22 cellular contexts compared by ENCODE assay signal in genomic region chr9:38006163-38006562, GRCh38.
DNase-seq lines count a peak whose midpoint lies in the region; ATAC-seq, FAIRE-seq and TF ChIP-seq lines count a peak whose summit lies in the region.
"Had no signal": no experiment of that assay in that cellular context is flagged by ENCODE, and none has a peak within 500 bp of the region (broad histone marks: within the 10 kb centered on the region; RNA-seq: fewer than 3 reads in every experiment).

No MANE protein-coding gene starts in this region.

- H3K36me3 ChIP-seq in HCT116 (ENCODE audit: control insufficient read depth in 1 of 2, insufficient read depth in 2 of 2, low read length in 2 of 2) (no peaks in the 10 kb centered on the region), small intestine (ENCODE audit: control insufficient read depth in 2 of 2, insufficient read depth in 2 of 2, low read length in 2 of 2) (no peaks in the 10 kb centered on the region)
- H3K36me3 ChIP-seq: ascending aorta had no signal

- H3K4me3 Mint-ChIP-seq in T-helper 17 cell (no peak overlapping the region), endothelial cell (ENCODE audit: unreplicated experiment) (no peak overlapping the region)
- H3K4me3 Mint-ChIP-seq: activated CD4-positive, alpha-beta T cell treated with anti-CD3 and anti-CD28 coated beads, Interleukin-2, amount 10 ng/mL, durations not matched to agents 7 days and 5 days; mesothelial cell of epicardium had no signal

- peak overlapping the region; percentile 54 for H3K4me2 ChIP-seq in HCT116 (ENCODE audit: low read length)
- H3K4me2 ChIP-seq: hepatocyte had no signal

- no peak for TF ChIP-seq RAD21 in HCT116 (IDR thresholded peaks at IDR 0.05; ENCODE audit: low read depth)

- RAD21 ChIA-PET in HCT116 (lab: Charles Lee; ENCODE audit: low non-redundant PET in 1 of 2, low total read pairs in 2 of 2, uncharacterized antibody in 2 of 2, unreplicated experiment in 2 of 2), result no interaction called here

- WGBS in small intestine, 3 donors, result 26 to 58% (median 34%) methylated on average over 7 of the region's 7 CpGs

- no peaks in the 10 kb centered on the region for H3K27me3 ChIP-seq in HCT116 (ENCODE audit: insufficient read depth, low read length)
- no peaks in the 10 kb centered on the region for H3K27me3 ChIP-seq in small intestine (ENCODE audit: control insufficient read depth in 2 of 2, insufficient read depth in 2 of 2, low read length in 2 of 2)
- H3K27me3 ChIP-seq: ascending aorta, hepatocyte had no signal

- no peaks in the 10 kb centered on the region for H3K27me3 Mint-ChIP-seq in T-helper 17 cell
- H3K27me3 Mint-ChIP-seq in endothelial cell (ENCODE audit: unreplicated experiment), result peaks cover 9% of the 10 kb centered on the region
- H3K27me3 Mint-ChIP-seq: activated CD4-positive, alpha-beta T cell treated with anti-CD3 and anti-CD28 coated beads, Interleukin-2, amount 10 ng/mL, durations not matched to agents 7 days and 5 days had no signal

- no peak for TF ChIP-seq POLR2A in HCT116 (IDR thresholded peaks at IDR 0.05; ENCODE audit: borderline replicate concordance, extremely low read depth, insufficient read depth, insufficient read length)

- no peak for TF ChIP-seq CTCF in HCT116 (IDR thresholded peaks at IDR 0.05 in 2 of 3, conservative IDR thresholded peaks at IDR 0.05 in 1 of 3; ENCODE audit: borderline replicate concordance in 1 of 3, insufficient read depth in 1 of 3, low read depth in 2 of 3, low read length in 2 of 3)
- TF ChIP-seq CTCF in endothelial cell (IDR thresholded peaks at IDR 0.05; ENCODE audit: unreplicated experiment), result no peak

- no peak overlapping the region for H2AFZ ChIP-seq in HCT116 (ENCODE audit: low read depth, low read length, poor library complexity, severe bottlenecking)
- H2AFZ ChIP-seq: hepatocyte had no signal

- no peaks in the 10 kb centered on the region for H3K9me2 ChIP-seq in HCT116 (ENCODE audit: insufficient read depth)

- intact Hi-C loops in HCT116 (cut with micrococcal nuclease), result no loop called here

- peaks cover 68% of the 10 kb centered on the region for H3K79me2 ChIP-seq in HCT116 (ENCODE audit: insufficient read depth, low read length)

- no TSS peak for BruUV-seq in HCT116 (replicated peaks; lab: Mats Ljungman, UMichigan)

- H3K4me1 ChIP-seq in HCT116 (ENCODE audit: control insufficient read depth in 1 of 2, insufficient read depth in 2 of 2, low read length in 2 of 2) (peaks cover 46 to 81% of the 10 kb centered on the region in 2 experiments), small intestine (ENCODE audit: control insufficient read depth in 2 of 2, insufficient read depth in 1 of 2, low read depth in 1 of 2, low read length in 1 of 2) (peaks cover 0 to 10% of the 10 kb centered on the region in 2 donors)

- H3K4me1 Mint-ChIP-seq in T-helper 17 cell (peaks cover 11% of the 10 kb centered on the region), endothelial cell (ENCODE audit: unreplicated experiment) (peaks cover 16% of the 10 kb centered on the region)

- H3K27ac Mint-ChIP-seq in T-helper 17 cell (peak overlapping the region; percentile 47), endothelial cell (ENCODE audit: unreplicated experiment) (no peak overlapping the region)
- H3K27ac Mint-ChIP-seq: activated CD4-positive, alpha-beta T cell treated with anti-CD3 and anti-CD28 coated beads, Interleukin-2, amount 10 ng/mL, durations not matched to agents 7 days and 5 days had no signal

- H3K9me3 ChIP-seq in HCT116 (ENCODE audit: control insufficient read depth in 1 of 2, insufficient read depth in 1 of 2, low read depth in 1 of 2, low read length in 2 of 2), result no peaks in the 10 kb centered on the region
- H3K9me3 ChIP-seq in T-helper 17 cell (ENCODE audit: control insufficient read depth, low read length, poor library complexity, severe bottlenecking), result no peaks in the 10 kb centered on the region
- H3K9me3 ChIP-seq in small intestine (ENCODE audit: control insufficient read depth, low read depth), result no peaks in the 10 kb centered on the region
- H3K9me3 ChIP-seq: ascending aorta had no signal

- FAIRE-seq in small intestine (lab: Jason Lieb, UNC), result no peak

- CTCF ChIA-PET in HCT116 (lab: Charles Lee), result no interaction called here

- POLR2A ChIA-PET in HCT116 (lab: Charles Lee), result no interaction called here

- H3K27ac ChIP-seq in HCT116 (ENCODE audit: low read depth, low read length) (peak overlapping the region; percentile 31; the same call in 1 of the 2 replicates), small intestine (ENCODE audit: low read depth in 1 of 2, low read length in 1 of 2) (peak overlapping the region in 1 of 2 donors; percentile 50)
- H3K27ac ChIP-seq: ascending aorta, hepatocyte, SK-N-MC had no signal

- no peak for ATAC-seq in HCT116
- no peak for ATAC-seq in T-helper 17 cell
- peak; percentile 80 for ATAC-seq in esophagus mucosa
- no peak for ATAC-seq in HG02642 (IDR thresholded peaks at IDR 0.05; ENCODE audit: poor library complexity, unreplicated experiment)

- H3K9ac ChIP-seq in HCT116 (ENCODE audit: low read length), result peak overlapping the region; percentile 32

- H3K9me3 Mint-ChIP-seq in endothelial cell (ENCODE audit: unreplicated experiment), result no peaks in the 10 kb centered on the region
- H3K9me3 Mint-ChIP-seq: activated CD4-positive, alpha-beta T cell treated with anti-CD3 and anti-CD28 coated beads, Interleukin-2, amount 10 ng/mL, durations not matched to agents 7 days and 5 days; mesothelial cell of epicardium had no signal

- H4K20me1 ChIP-seq in HCT116 (ENCODE audit: insufficient read depth), result no peaks in the 10 kb centered on the region

- H3K36me3 Mint-ChIP-seq in T-helper 17 cell (ENCODE audit: low read depth), result peaks cover 2% of the 10 kb centered on the region
- peaks cover 4% of the 10 kb centered on the region for H3K36me3 Mint-ChIP-seq in endothelial cell (ENCODE audit: low read depth, unreplicated experiment)
- H3K36me3 Mint-ChIP-seq: mesothelial cell of epicardium had no signal

- DNase-seq in HCT116 (ENCODE audit: low read depth, low spot score) (no peak), T-helper 17 cell (no peak), small intestine (peak; percentile 56), NCI-H2171 treated with DMSO at 0.1 percent for 48 hours (lab: John Stamatoyannopoulos, UW) (no peak), endothelial cell (ENCODE audit: low spot score) (no peak), NCI-H446 (lab: John Stamatoyannopoulos, UW) (no peak)
- DNase-seq: activated CD4-positive, alpha-beta T cell treated with anti-CD3 and anti-CD28 coated beads, Interleukin-2, amount 10 ng/mL, durations not matched to agents 7 days and 5 days; activated CD8-positive, alpha-beta memory T cell treated with anti-CD3 and anti-CD28 coated beads, Interleukin-2, amount 50 U/mL, for 48 hours; activated gamma-delta T cell treated with Interleukin-2 at 50 U/mL for 16 hours; AML-193; COR-L47; islet precursor cell; NCI-H2081; NCI-H748 treated with DMSO at 0.1 percent for 48 hours; OCI-M1; retina had no signal

- H3K4me3 ChIP-seq in HCT116 (replicated peaks in 1 of 2; ENCODE audit: low read depth in 1 of 2, low read length in 2 of 2), result no peak overlapping the region
- H3K4me3 ChIP-seq in small intestine (ENCODE audit: low read depth in 1 of 2, low read length in 2 of 2), result no peak overlapping the region
- H3K4me3 ChIP-seq: ascending aorta, hepatocyte, SK-N-MC had no signal

TF ChIP-seq in HCT116, 20 proteins besides CTCF, POLR2A, EP300 and RAD21:
- no peak for TF ChIP-seq ZBTB33 (IDR thresholded peaks at IDR 0.05; ENCODE audit: extremely low read depth, insufficient replicate concordance, low read length)
